Comparison of ENCODE assay signal across 1 cellular context in the genomic region with DNA sequence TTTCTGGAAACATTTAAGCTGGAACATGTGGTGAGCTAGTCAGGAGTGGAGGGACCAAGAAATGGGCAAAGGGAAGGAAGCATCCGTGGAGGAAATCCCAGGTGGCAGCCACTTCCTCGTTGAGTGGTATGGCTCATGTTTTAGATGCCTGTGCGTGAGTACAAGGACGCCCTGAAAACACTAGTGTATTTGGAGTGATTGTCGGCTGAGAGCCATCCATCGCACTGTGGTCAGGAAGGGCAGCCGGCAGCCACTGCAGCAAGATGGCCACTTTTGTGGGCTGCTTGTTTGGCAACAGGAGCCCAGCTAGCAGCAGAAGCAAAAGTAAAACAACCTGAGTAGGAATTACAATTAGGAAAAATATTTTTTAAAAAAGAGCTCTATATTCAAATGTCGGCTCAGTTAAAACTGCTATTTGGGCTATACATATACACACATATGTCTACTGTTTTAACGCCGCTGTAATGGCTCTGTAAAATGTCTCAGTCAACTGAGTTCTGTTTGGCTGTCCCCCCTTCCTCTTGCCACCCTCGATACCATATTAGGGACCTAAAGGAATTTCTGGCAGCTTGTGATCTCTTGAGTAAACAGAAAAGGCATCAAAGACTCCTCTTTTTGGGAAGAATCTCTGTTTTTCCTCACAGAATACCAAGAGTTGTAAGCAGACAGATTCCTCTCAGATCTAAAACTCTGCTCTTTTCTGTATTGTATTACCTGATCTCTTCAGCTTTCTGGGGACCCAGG.
TF ChIP-seq lines count a peak whose summit lies in the region.

No MANE protein-coding gene starts in this region.

TF ChIP-seq in HepG2, 621 proteins besides CTCF, POLR2A, EP300 and RAD21 (continued from another document and continues in another):
- TF ChIP-seq ZHX2 (IDR thresholded peaks at IDR 0.05; ENCODE audit: low read depth) (no peak), ZHX2 (CRISPR knock-in tag; IDR thresholded peaks at IDR 0.05; ENCODE audit: borderline replicate concordance) (no peak), HOXA3 (CRISPR knock-in tag; IDR thresholded peaks at IDR 0.05) (0 out of 2 replicates have a peak, but pooled peaks have one; percentile 13), SMYD3 (CRISPR knock-in tag; IDR thresholded peaks at IDR 0.05) (no peak), ZUFSP (CRISPR knock-in tag; IDR thresholded peaks at IDR 0.05; ENCODE audit: borderline replicate concordance) (no peak), TCF7L2 (IDR thresholded peaks at IDR 0.05; ENCODE audit: low read depth, low read length) (no peak), ZBTB8A (CRISPR knock-in tag; IDR thresholded peaks at IDR 0.05; ENCODE audit: borderline replicate concordance, low read depth) (no peak), JUNB (CRISPR knock-in tag; IDR thresholded peaks at IDR 0.05; ENCODE audit: borderline replicate concordance) (no peak), TERF1 (CRISPR knock-in tag; IDR thresholded peaks at IDR 0.05) (no peak), NFATC3 (CRISPR knock-in tag; IDR thresholded peaks at IDR 0.05) (no peak), ZSCAN31 (CRISPR knock-in tag; IDR thresholded peaks at IDR 0.05; ENCODE audit: low read depth) (no peak), ZSCAN5A (CRISPR knock-in tag; IDR thresholded peaks at IDR 0.05; ENCODE audit: borderline replicate concordance) (no peak), ZNF674 (CRISPR knock-in tag; IDR thresholded peaks at IDR 0.05; ENCODE audit: low read depth) (no peak), ZKSCAN5 (CRISPR knock-in tag; IDR thresholded peaks at IDR 0.05) (no peak), ZNF24 (IDR thresholded peaks at IDR 0.05) (no peak), ZNF703 (CRISPR knock-in tag; IDR thresholded peaks at IDR 0.05; ENCODE audit: borderline replicate concordance) (no peak), SP5 (CRISPR knock-in tag; IDR thresholded peaks at IDR 0.05; ENCODE audit: borderline replicate concordance, low read depth) (no peak)
- TF ChIP-seq, protein P1, sequence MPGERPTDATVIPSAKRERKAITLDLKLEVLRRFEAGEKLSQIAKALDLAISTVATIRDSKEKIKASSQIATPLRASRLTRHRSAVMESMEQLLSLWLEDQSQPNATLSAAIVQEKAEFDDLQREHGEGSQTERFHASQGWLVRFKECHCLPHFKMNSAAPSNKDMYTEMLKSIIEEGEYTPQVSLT (CRISPR knock-in tag; IDR thresholded peaks at IDR 0.05; ENCODE audit: borderline replicate concordance, low read depth), result no peak
- TF ChIP-seq, protein P2, sequence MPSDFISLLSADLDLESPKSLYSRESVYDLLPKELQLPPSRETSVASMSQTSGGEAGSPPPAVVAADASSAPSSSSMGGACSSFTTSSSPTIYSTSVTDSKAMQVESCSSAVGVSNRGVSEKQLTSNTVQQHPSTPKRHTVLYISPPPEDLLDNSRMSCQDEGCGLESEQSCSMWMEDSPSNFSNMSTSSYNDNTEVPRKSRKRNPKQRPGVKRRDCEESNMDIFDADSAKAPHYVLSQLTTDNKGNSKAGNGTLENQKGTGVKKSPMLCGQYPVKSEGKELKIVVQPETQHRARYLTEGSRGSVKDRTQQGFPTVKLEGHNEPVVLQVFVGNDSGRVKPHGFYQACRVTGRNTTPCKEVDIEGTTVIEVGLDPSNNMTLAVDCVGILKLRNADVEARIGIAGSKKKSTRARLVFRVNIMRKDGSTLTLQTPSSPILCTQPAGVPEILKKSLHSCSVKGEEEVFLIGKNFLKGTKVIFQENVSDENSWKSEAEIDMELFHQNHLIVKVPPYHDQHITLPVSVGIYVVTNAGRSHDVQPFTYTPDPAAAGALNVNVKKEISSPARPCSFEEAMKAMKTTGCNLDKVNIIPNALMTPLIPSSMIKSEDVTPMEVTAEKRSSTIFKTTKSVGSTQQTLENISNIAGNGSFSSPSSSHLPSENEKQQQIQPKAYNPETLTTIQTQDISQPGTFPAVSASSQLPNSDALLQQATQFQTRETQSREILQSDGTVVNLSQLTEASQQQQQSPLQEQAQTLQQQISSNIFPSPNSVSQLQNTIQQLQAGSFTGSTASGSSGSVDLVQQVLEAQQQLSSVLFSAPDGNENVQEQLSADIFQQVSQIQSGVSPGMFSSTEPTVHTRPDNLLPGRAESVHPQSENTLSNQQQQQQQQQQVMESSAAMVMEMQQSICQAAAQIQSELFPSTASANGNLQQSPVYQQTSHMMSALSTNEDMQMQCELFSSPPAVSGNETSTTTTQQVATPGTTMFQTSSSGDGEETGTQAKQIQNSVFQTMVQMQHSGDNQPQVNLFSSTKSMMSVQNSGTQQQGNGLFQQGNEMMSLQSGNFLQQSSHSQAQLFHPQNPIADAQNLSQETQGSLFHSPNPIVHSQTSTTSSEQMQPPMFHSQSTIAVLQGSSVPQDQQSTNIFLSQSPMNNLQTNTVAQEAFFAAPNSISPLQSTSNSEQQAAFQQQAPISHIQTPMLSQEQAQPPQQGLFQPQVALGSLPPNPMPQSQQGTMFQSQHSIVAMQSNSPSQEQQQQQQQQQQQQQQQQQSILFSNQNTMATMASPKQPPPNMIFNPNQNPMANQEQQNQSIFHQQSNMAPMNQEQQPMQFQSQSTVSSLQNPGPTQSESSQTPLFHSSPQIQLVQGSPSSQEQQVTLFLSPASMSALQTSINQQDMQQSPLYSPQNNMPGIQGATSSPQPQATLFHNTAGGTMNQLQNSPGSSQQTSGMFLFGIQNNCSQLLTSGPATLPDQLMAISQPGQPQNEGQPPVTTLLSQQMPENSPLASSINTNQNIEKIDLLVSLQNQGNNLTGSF (CRISPR knock-in tag; IDR thresholded peaks at IDR 0.05), result no peak
- TF ChIP-seq, protein P3, sequence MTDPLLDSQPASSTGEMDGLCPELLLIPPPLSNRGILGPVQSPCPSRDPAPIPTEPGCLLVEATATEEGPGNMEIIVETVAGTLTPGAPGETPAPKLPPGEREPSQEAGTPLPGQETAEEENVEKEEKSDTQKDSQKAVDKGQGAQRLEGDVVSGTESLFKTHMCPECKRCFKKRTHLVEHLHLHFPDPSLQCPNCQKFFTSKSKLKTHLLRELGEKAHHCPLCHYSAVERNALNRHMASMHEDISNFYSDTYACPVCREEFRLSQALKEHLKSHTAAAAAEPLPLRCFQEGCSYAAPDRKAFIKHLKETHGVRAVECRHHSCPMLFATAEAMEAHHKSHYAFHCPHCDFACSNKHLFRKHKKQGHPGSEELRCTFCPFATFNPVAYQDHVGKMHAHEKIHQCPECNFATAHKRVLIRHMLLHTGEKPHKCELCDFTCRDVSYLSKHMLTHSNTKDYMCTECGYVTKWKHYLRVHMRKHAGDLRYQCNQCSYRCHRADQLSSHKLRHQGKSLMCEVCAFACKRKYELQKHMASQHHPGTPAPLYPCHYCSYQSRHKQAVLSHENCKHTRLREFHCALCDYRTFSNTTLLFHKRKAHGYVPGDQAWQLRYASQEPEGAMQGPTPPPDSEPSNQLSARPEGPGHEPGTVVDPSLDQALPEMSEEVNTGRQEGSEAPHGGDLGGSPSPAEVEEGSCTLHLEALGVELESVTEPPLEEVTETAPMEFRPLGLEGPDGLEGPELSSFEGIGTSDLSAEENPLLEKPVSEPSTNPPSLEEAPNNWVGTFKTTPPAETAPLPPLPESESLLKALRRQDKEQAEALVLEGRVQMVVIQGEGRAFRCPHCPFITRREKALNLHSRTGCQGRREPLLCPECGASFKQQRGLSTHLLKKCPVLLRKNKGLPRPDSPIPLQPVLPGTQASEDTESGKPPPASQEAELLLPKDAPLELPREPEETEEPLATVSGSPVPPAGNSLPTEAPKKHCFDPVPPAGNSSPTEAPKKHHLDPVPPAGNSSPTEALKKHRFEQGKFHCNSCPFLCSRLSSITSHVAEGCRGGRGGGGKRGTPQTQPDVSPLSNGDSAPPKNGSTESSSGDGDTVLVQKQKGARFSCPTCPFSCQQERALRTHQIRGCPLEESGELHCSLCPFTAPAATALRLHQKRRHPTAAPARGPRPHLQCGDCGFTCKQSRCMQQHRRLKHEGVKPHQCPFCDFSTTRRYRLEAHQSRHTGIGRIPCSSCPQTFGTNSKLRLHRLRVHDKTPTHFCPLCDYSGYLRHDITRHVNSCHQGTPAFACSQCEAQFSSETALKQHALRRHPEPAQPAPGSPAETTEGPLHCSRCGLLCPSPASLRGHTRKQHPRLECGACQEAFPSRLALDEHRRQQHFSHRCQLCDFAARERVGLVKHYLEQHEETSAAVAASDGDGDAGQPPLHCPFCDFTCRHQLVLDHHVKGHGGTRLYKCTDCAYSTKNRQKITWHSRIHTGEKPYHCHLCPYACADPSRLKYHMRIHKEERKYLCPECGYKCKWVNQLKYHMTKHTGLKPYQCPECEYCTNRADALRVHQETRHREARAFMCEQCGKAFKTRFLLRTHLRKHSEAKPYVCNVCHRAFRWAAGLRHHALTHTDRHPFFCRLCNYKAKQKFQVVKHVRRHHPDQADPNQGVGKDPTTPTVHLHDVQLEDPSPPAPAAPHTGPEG (CRISPR knock-in tag; IDR thresholded peaks at IDR 0.05), result no peak
- TF ChIP-seq, protein P4, sequence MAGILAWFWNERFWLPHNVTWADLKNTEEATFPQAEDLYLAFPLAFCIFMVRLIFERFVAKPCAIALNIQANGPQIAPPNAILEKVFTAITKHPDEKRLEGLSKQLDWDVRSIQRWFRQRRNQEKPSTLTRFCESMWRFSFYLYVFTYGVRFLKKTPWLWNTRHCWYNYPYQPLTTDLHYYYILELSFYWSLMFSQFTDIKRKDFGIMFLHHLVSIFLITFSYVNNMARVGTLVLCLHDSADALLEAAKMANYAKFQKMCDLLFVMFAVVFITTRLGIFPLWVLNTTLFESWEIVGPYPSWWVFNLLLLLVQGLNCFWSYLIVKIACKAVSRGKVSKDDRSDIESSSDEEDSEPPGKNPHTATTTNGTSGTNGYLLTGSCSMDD (CRISPR knock-in tag; IDR thresholded peaks at IDR 0.05), result no peak
